Comparison of ENCODE assay signal across 1 cellular context in the genomic region with DNA sequence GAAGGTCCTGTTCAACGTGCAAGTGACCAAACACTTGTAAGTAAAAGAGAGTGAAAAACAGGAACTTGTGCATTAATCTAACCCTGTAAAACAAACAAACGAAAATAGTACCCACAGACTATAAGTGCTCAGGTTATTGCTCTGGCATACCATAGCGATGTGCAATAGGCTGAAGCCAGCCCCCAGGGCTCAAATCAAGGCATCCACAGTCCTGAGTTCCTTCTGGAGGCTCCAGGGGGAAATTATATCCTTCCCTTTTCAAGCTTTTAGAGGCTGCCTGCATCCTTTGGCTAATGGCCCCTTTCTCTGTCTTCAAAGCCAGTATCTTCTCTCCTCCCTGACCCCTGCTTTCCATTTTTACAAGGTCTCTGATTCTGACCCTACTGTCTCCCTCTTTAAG.
TF ChIP-seq lines count a peak whose summit lies in the region.

No MANE protein-coding gene starts in this region.

TF ChIP-seq in WTC11, 78 proteins besides CTCF, POLR2A, EP300 and RAD21 (continued from another document):
- TF ChIP-seq, protein P1, sequence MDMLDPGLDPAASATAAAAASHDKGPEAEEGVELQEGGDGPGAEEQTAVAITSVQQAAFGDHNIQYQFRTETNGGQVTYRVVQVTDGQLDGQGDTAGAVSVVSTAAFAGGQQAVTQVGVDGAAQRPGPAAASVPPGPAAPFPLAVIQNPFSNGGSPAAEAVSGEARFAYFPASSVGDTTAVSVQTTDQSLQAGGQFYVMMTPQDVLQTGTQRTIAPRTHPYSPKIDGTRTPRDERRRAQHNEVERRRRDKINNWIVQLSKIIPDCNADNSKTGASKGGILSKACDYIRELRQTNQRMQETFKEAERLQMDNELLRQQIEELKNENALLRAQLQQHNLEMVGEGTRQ (CRISPR knock-in tag; IDR thresholded peaks at IDR 0.05) = no peak
- TF ChIP-seq ZNF416 (CRISPR knock-in tag; IDR thresholded peaks at IDR 0.05) = no peak
- TF ChIP-seq SMAD3 (CRISPR knock-in tag; IDR thresholded peaks at IDR 0.05; ENCODE audit: borderline replicate concordance) = no peak
- TF ChIP-seq RELA (CRISPR knock-in tag; IDR thresholded peaks at IDR 0.05; ENCODE audit: borderline replicate concordance) = no peak
- TF ChIP-seq, protein P2, sequence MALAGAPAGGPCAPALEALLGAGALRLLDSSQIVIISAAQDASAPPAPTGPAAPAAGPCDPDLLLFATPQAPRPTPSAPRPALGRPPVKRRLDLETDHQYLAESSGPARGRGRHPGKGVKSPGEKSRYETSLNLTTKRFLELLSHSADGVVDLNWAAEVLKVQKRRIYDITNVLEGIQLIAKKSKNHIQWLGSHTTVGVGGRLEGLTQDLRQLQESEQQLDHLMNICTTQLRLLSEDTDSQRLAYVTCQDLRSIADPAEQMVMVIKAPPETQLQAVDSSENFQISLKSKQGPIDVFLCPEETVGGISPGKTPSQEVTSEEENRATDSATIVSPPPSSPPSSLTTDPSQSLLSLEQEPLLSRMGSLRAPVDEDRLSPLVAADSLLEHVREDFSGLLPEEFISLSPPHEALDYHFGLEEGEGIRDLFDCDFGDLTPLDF (CRISPR knock-in tag; IDR thresholded peaks at IDR 0.05) = no peak
- no peak for TF ChIP-seq SP1 (CRISPR knock-in tag; conservative IDR thresholded peaks at IDR 0.05)
- TF ChIP-seq ZNF263 (CRISPR knock-in tag; IDR thresholded peaks at IDR 0.05; ENCODE audit: low read depth) = no peak
